Comparison of ENCODE assay signal across 22 cellular contexts in the genomic region with DNA sequence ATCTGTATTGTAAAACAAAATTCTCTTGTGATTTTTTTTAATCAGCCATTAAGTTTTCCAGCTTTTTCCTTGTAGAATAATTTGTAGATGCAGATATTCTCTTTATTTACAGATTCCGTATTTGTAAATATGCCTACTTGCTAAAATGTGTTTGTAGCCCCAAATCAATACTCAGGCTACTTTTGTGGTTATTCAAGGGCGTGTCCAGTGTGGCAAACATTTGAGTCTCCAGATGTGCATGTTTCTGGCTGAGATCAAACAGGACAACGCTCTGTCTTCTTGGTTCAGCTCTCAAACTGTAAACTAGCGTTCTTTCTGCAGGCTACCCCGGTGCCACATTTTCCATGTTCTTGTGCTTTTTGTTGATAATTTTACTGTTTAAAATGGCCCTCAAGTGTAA. TPM values are rescaled to one million over a fixed set of nuclear protein-coding genes. Genes with fewer than 3 reads are reported as not detected.
DNase-seq lines count a peak whose midpoint lies in the region; ATAC-seq and TF ChIP-seq lines count a peak whose summit lies in the region.
"Had no signal": no experiment of that assay in that cellular context is flagged by ENCODE, and none has a peak within 500 bp of the region (broad histone marks: within the 10 kb centered on the region; RNA-seq: fewer than 3 reads in every experiment).

No MANE protein-coding gene starts in this region.

- H3F3A ChIP-seq in PC-3 (ENCODE audit: low read length, unreplicated experiment) (no peaks in the 10 kb centered on the region), smooth muscle cell (ENCODE audit: low read depth) (peaks cover 3% of the 10 kb centered on the region)

- no peak for TF ChIP-seq CTCF in KMS-11 (conservative IDR thresholded peaks at IDR 0.05; ENCODE audit: low read depth, low read length)
- no peak for TF ChIP-seq CTCF in PC-3 (conservative IDR thresholded peaks at IDR 0.05; ENCODE audit: low read depth, low read length)
- TF ChIP-seq CTCF in fibroblast of villous mesenchyme (IDR thresholded peaks at IDR 0.05; ENCODE audit: insufficient read depth, low read depth, low read length) = no peak
- no peak for TF ChIP-seq CTCF in smooth muscle cell (IDR thresholded peaks at IDR 0.05; ENCODE audit: borderline replicate concordance, insufficient read depth, poor library complexity, severe bottlenecking)
- TF ChIP-seq CTCF in testis (IDR thresholded peaks at IDR 0.05) = no peak

- 74% methylated on average over 5 of the region's 5 CpGs for WGBS in smooth muscle cell (ENCODE audit: low lambda C conversion rate)
- 83 to 91% methylated on average over 5 of the region's 5 CpGs for WGBS in testis, 2 donors

- ATAC-seq in PC-3 = peak; percentile 14; the same call in 1 of the 2 replicates
- ATAC-seq: HCT116 had no signal

- no peaks in the 10 kb centered on the region for H3K9me2 ChIP-seq in PC-3 (replicated peaks; ENCODE audit: low read length)

- H3K27ac ChIP-seq in KMS-11 (no peak overlapping the region), PC-3 (ENCODE audit: low read length) (peak overlapping the region; percentile 31; the same call in 1 of the 2 replicates), smooth muscle cell (ENCODE audit: low read depth) (no peak overlapping the region), testis (no peak overlapping the region)

- no TSS peak for BruUV-seq in PC-3 (replicated peaks; lab: Mats Ljungman, UMichigan)

- DNase-seq in PC-3 (no peak), fibroblast of villous mesenchyme (ENCODE audit: low read depth) (peak; percentile 45), smooth muscle cell (lab: John Stamatoyannopoulos, UW; ENCODE audit: unreplicated experiment) (no peak), islet precursor cell (no peak), NCI-H2081 treated with DMSO at 0.1 percent for 48 hours (lab: John Stamatoyannopoulos, UW) (no peak), testis (no peak)
- DNase-seq: C1 segment of cervical spinal cord; Calu3; CD4-positive, alpha-beta memory T cell; COR-L47; DMS53; DMS79 treated with DMSO at 0.1 percent for 48 hours; GF-D8; H9 had no signal

- H3K36me3 ChIP-seq in KMS-11 (ENCODE audit: insufficient read depth) (no peaks in the 10 kb centered on the region), PC-3 (ENCODE audit: low read depth, low read length) (no peaks in the 10 kb centered on the region), smooth muscle cell (ENCODE audit: low read depth) (no peaks in the 10 kb centered on the region), testis (ENCODE audit: low read depth, missing control alignments) (no peaks in the 10 kb centered on the region)

- H3K4me2 ChIP-seq in KMS-11 (no peak overlapping the region), PC-3 (ENCODE audit: low read length) (peak overlapping the region; percentile 42), smooth muscle cell (peak overlapping the region; percentile 8)

- no peaks in the 10 kb centered on the region for H3K79me2 ChIP-seq in KMS-11 (ENCODE audit: insufficient read depth, low read depth)
- no peaks in the 10 kb centered on the region for H3K79me2 ChIP-seq in PC-3 (ENCODE audit: low read length)
- H3K79me2 ChIP-seq in smooth muscle cell (ENCODE audit: low read depth) = no peaks in the 10 kb centered on the region

- no peaks in the 10 kb centered on the region for H3K9me3 ChIP-seq in PC-3 (ENCODE audit: low read length)
- no peaks in the 10 kb centered on the region for H3K9me3 ChIP-seq in smooth muscle cell (replicated peaks; ENCODE audit: low read depth)
- H3K9me3 ChIP-seq in testis = no peaks in the 10 kb centered on the region

- H3K4me1 ChIP-seq in KMS-11 (ENCODE audit: low read depth, poor library complexity, severe bottlenecking) = no peaks in the 10 kb centered on the region
- peaks cover 45% of the 10 kb centered on the region for H3K4me1 ChIP-seq in PC-3 (ENCODE audit: insufficient read depth, low read length)
- no peaks in the 10 kb centered on the region for H3K4me1 ChIP-seq in smooth muscle cell (ENCODE audit: low read depth)
- no peaks in the 10 kb centered on the region for H3K4me1 ChIP-seq in testis

- CTCF ChIA-PET in PC-3 (lab: Charles Lee) = interaction anchor here (0.6 to 1.7 kb wide), 2 partner anchors 95 to 148 kb away, joined by 4 to 8 read pairs; no protein-coding TSS in a partner anchor

- intact Hi-C loops in PC-3 (cut with micrococcal nuclease) = loop anchor here (5.0 kb wide), 1 partner anchor 35 kb away; a partner anchor contains a TSS
- intact Hi-C loops in testis (cut with DNase I; ENCODE audit: low total_unique reads) = no loop called here

- H3K27me3 ChIP-seq in KMS-11 (ENCODE audit: insufficient read depth, low read depth) (no peaks in the 10 kb centered on the region), PC-3 (ENCODE audit: low read length) (no peaks in the 10 kb centered on the region), smooth muscle cell (ENCODE audit: low read depth) (no peaks in the 10 kb centered on the region), testis (no peaks in the 10 kb centered on the region)

- no peaks in the 10 kb centered on the region for H4K20me1 ChIP-seq in KMS-11 (ENCODE audit: insufficient read depth)
- H4K20me1 ChIP-seq in PC-3 (ENCODE audit: low read length) = no peaks in the 10 kb centered on the region
- no peaks in the 10 kb centered on the region for H4K20me1 ChIP-seq in smooth muscle cell (ENCODE audit: low read depth)

- POLR2A ChIA-PET in PC-3 (lab: Charles Lee; ENCODE audit: unreplicated experiment) = no interaction called here

- H2AFZ ChIP-seq in KMS-11 (ENCODE audit: low read depth) (0 out of 2 replicates have a peak overlapping the region, but pooled peaks have one; percentile 7), PC-3 (ENCODE audit: low read length) (no peak overlapping the region), smooth muscle cell (ENCODE audit: low read depth) (peak overlapping the region; percentile 25)

- H3K4me3 ChIP-seq in KMS-11 (IDR thresholded peaks at IDR 0.05; ENCODE audit: insufficient read depth, low read depth, low read length) (no peak overlapping the region), PC-3 (ENCODE audit: low read length) (no peak overlapping the region), fibroblast of villous mesenchyme (ENCODE audit: low read depth, low read length) (no peak overlapping the region), smooth muscle cell (no peak overlapping the region), testis (no peak overlapping the region)

- TF ChIP-seq POLR2A in testis (IDR thresholded peaks at IDR 0.05) = no peak

- H3K9ac ChIP-seq in KMS-11 (no peak overlapping the region), PC-3 (ENCODE audit: low read length) (no peak overlapping the region; the same call in 1 of the 2 replicates), smooth muscle cell (ENCODE audit: low read depth) (no peak overlapping the region)

RNA-seq across cellular contexts. Expression of a gene that starts 16.3 kb away (rescaled TPM):
- total RNA-seq in PC-3 (2014; rRNA removed) (not detected in 2 replicates), fibroblast of villous mesenchyme (not detected in 2 replicates), smooth muscle cell (not detected in 2 replicates), testis (under 1 TPM; 0.31 to 0.43 TPM)
- polyA plus RNA-seq in smooth muscle cell (not detected in 2 replicates), testis (ENCODE audit: insufficient read depth, low read depth, low replicate concordance) (not detected)
- total RNA-seq: A172; A673; Calu3; CD4-positive, alpha-beta memory T cell; Daoy; G401; H4; H9 had no signal
- polyA plus RNA-seq: BJ; CD4-positive, alpha-beta memory T cell had no signal

RNA-seq across cellular contexts. Expression of a gene that starts 32.4 kb away (rescaled TPM):
- not detected in 2 replicates for total RNA-seq in PC-3 (2014; rRNA removed)
- total RNA-seq in fibroblast of villous mesenchyme = under 0.01 TPM in 1 of 2 replicates, not detected in the other
- total RNA-seq in smooth muscle cell = not detected in 2 replicates
- polyA plus RNA-seq in smooth muscle cell = not detected in 2 replicates
- 1 to 10 TPM; 1.4 to 1.8 TPM for total RNA-seq in testis
- 0.53 TPM for polyA plus RNA-seq in testis (ENCODE audit: insufficient read depth, low read depth, low replicate concordance)
- total RNA-seq: A172; A673; Calu3; CD4-positive, alpha-beta memory T cell; Daoy; G401; H4; H9 had no signal
- polyA plus RNA-seq: BJ; CD4-positive, alpha-beta memory T cell had no signal

RNA-seq across cellular contexts. Expression of a gene that starts 37.1 kb away (rescaled TPM):
- total RNA-seq in PC-3 (2014; rRNA removed) (not detected in 2 replicates), fibroblast of villous mesenchyme (not detected in 2 replicates), smooth muscle cell (not detected in 2 replicates), testis (under 1 TPM in 1 of 2 donors, not detected in 1; 0.19 TPM)
- polyA plus RNA-seq in smooth muscle cell (not detected in 2 replicates), testis (ENCODE audit: insufficient read depth, low read depth, low replicate concordance) (0.18 TPM)
- total RNA-seq: A172; A673; Calu3; CD4-positive, alpha-beta memory T cell; Daoy; G401; H4 had no signal
- polyA plus RNA-seq: BJ; CD4-positive, alpha-beta memory T cell had no signal

RNA-seq across cellular contexts. Expression of a gene that starts 53.6 kb away (rescaled TPM):
- not detected in 2 replicates for total RNA-seq in PC-3 (2014; rRNA removed)
- total RNA-seq in fibroblast of villous mesenchyme = not detected in 2 replicates
- not detected in 2 replicates for total RNA-seq in smooth muscle cell
- polyA plus RNA-seq in smooth muscle cell = not detected in 2 replicates
- under 1 TPM; 0.06 to 0.39 TPM for total RNA-seq in testis
- not detected for polyA plus RNA-seq in testis (ENCODE audit: insufficient read depth, low read depth, low replicate concordance)
- total RNA-seq: A172; A673; Calu3; CD4-positive, alpha-beta memory T cell; Daoy; G401; H4; H9 had no signal
- polyA plus RNA-seq: BJ; CD4-positive, alpha-beta memory T cell had no signal
